25 cellular contexts compared by ENCODE assay signal in the genomic region with DNA sequence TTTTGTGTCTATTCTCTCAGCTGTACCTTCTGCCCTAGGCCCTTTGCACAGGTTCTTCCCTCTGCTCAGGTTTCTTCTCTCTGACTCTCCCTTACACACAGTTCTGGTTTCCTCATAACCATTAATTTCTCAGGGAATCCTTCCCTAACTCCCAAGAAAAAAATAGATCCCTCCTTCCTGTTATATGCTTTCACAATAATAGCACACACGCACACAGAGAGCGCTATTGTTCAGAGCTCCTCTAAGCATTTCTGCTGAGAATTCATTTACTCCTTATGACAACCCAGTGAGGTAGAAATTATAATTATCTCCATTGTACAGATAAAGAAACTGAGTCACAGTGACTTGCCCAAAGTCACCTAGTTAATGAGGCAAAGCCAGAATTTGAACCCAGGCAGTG. TPM values are rescaled to one million over a fixed set of nuclear protein-coding genes. Genes with fewer than 3 reads are reported as not detected.
DNase-seq lines count a peak whose midpoint lies in the region; ATAC-seq and TF ChIP-seq lines count a peak whose summit lies in the region.
"Had no signal": no experiment of that assay in that cellular context is flagged by ENCODE, and none has a peak within 500 bp of the region (broad histone marks: within the 10 kb centered on the region; RNA-seq: fewer than 3 reads in every experiment).

No MANE protein-coding gene starts in this region.

- H3K9me3 ChIP-seq in neural progenitor cell (ENCODE audit: low read depth) (no peaks in the 10 kb centered on the region), prostate gland (no peaks in the 10 kb centered on the region)
- H3K9me3 ChIP-seq: A549; BE2C; BLaER1 treated with 17β-estradiol and CSF1 and Interleukin-3, amounts not matched to agents 10 nM and 100 nM had no signal

- peaks cover 37% of the 10 kb centered on the region for H3K4me1 Mint-ChIP-seq in activated CD8-positive, alpha-beta T cell treated with anti-CD3 and anti-CD28 coated beads, Interleukin-2, amount 10 ng/mL, durations not matched to agents 7 days and 5 days (ENCODE audit: low read depth)
- peaks cover 23% of the 10 kb centered on the region for H3K4me1 Mint-ChIP-seq in activated CD8-positive, alpha-beta T cell treated with anti-CD3 and anti-CD28 coated beads for 36 hours (ENCODE audit: low read depth)
- H3K4me1 Mint-ChIP-seq in activated T-helper 17 cell treated with anti-CD3 and anti-CD28 coated beads, Interleukin-2, amount 50 U/mL, for 72 hours: peaks cover 20% of the 10 kb centered on the region
- peaks cover 23% of the 10 kb centered on the region for H3K4me1 Mint-ChIP-seq in neural progenitor cell

- H3K4me3 Mint-ChIP-seq in activated CD8-positive, alpha-beta T cell treated with anti-CD3 and anti-CD28 coated beads, Interleukin-2, amount 10 ng/mL, durations not matched to agents 7 days and 5 days: no peak overlapping the region
- no peak overlapping the region for H3K4me3 Mint-ChIP-seq in activated CD8-positive, alpha-beta T cell treated with anti-CD3 and anti-CD28 coated beads for 36 hours
- no peak overlapping the region for H3K4me3 Mint-ChIP-seq in activated T-helper 17 cell treated with anti-CD3 and anti-CD28 coated beads, Interleukin-2, amount 50 U/mL, for 72 hours
- no peak overlapping the region for H3K4me3 Mint-ChIP-seq in neural progenitor cell

- H3K9me3 Mint-ChIP-seq in activated CD8-positive, alpha-beta T cell treated with anti-CD3 and anti-CD28 coated beads, Interleukin-2, amount 10 ng/mL, durations not matched to agents 7 days and 5 days (ENCODE audit: insufficient read depth): no peaks in the 10 kb centered on the region
- no peaks in the 10 kb centered on the region for H3K9me3 Mint-ChIP-seq in activated CD8-positive, alpha-beta T cell treated with anti-CD3 and anti-CD28 coated beads for 36 hours
- no peaks in the 10 kb centered on the region for H3K9me3 Mint-ChIP-seq in activated T-helper 17 cell treated with anti-CD3 and anti-CD28 coated beads, Interleukin-2, amount 50 U/mL, for 72 hours
- H3K9me3 Mint-ChIP-seq in neural progenitor cell: no peaks in the 10 kb centered on the region
- H3K9me3 Mint-ChIP-seq: CD14-positive monocyte; CD4-positive, alpha-beta T cell; CD8-positive, alpha-beta memory T cell had no signal

- intact Hi-C loops in activated CD8-positive, alpha-beta T cell treated with anti-CD3 and anti-CD28 coated beads for 36 hours (cut with micrococcal nuclease): no loop called here
- intact Hi-C loops in prostate gland (cut with DNase I): no loop called here

- H3K4me1 ChIP-seq in neural progenitor cell (peaks cover 11% of the 10 kb centered on the region), prostate gland (replicated peaks) (no peaks in the 10 kb centered on the region)

- CTCF ChIA-PET in activated CD8-positive, alpha-beta T cell treated with anti-CD3 and anti-CD28 coated beads, Interleukin-2, amount 10 ng/mL, durations not matched to agents 7 days and 5 days (lab: Charles Lee): interaction anchor here (1.3 kb wide), 1 partner anchor 81 kb away, joined by 3 read pairs; no protein-coding TSS in a partner anchor
- CTCF ChIA-PET in activated CD8-positive, alpha-beta T cell treated with anti-CD3 and anti-CD28 coated beads for 36 hours (lab: Charles Lee): interaction anchor here (1.1 kb wide), 2 partner anchors 94 kb away, joined by 3 to 4 read pairs; no protein-coding TSS in a partner anchor

- no peak overlapping the region for H3K4me2 ChIP-seq in neural progenitor cell
- H3K4me2 ChIP-seq: A549 had no signal

- no peaks in the 10 kb centered on the region for H3K27me3 Mint-ChIP-seq in activated CD8-positive, alpha-beta T cell treated with anti-CD3 and anti-CD28 coated beads, Interleukin-2, amount 10 ng/mL, durations not matched to agents 7 days and 5 days (ENCODE audit: low read depth)
- H3K27me3 Mint-ChIP-seq in activated CD8-positive, alpha-beta T cell treated with anti-CD3 and anti-CD28 coated beads for 36 hours: no peaks in the 10 kb centered on the region
- H3K27me3 Mint-ChIP-seq in activated T-helper 17 cell treated with anti-CD3 and anti-CD28 coated beads, Interleukin-2, amount 50 U/mL, for 72 hours: no peaks in the 10 kb centered on the region
- peaks cover 6% of the 10 kb centered on the region for H3K27me3 Mint-ChIP-seq in neural progenitor cell (ENCODE audit: insufficient read depth, low read depth)
- H3K27me3 Mint-ChIP-seq: CD4-positive, alpha-beta T cell had no signal

- H3K36me3 ChIP-seq in neural progenitor cell: no peaks in the 10 kb centered on the region
- H3K36me3 ChIP-seq in prostate gland: no peaks in the 10 kb centered on the region

- peaks cover 33% of the 10 kb centered on the region for H3K79me2 ChIP-seq in neural progenitor cell (ENCODE audit: low read depth)

- H3K9ac ChIP-seq in neural progenitor cell: no peak overlapping the region
- H3K9ac ChIP-seq: BLaER1 treated with 17β-estradiol and CSF1 and Interleukin-3, amounts not matched to agents 10 nM and 100 nM; GM23248 had no signal

- H3K27ac Mint-ChIP-seq in activated CD8-positive, alpha-beta T cell treated with anti-CD3 and anti-CD28 coated beads, Interleukin-2, amount 10 ng/mL, durations not matched to agents 7 days and 5 days: peak overlapping the region; percentile 44
- H3K27ac Mint-ChIP-seq in activated CD8-positive, alpha-beta T cell treated with anti-CD3 and anti-CD28 coated beads for 36 hours: no peak overlapping the region
- H3K27ac Mint-ChIP-seq in activated T-helper 17 cell treated with anti-CD3 and anti-CD28 coated beads, Interleukin-2, amount 50 U/mL, for 72 hours: peak overlapping the region; percentile 56
- peak overlapping the region; percentile 5 for H3K27ac Mint-ChIP-seq in neural progenitor cell
- H3K27ac Mint-ChIP-seq: CD4-positive, alpha-beta T cell had no signal

- peaks cover 16% of the 10 kb centered on the region for H3K36me3 Mint-ChIP-seq in activated CD8-positive, alpha-beta T cell treated with anti-CD3 and anti-CD28 coated beads, Interleukin-2, amount 10 ng/mL, durations not matched to agents 7 days and 5 days (ENCODE audit: low read depth)
- peaks cover 23% of the 10 kb centered on the region for H3K36me3 Mint-ChIP-seq in activated CD8-positive, alpha-beta T cell treated with anti-CD3 and anti-CD28 coated beads for 36 hours (ENCODE audit: low read depth)
- peaks cover 22% of the 10 kb centered on the region for H3K36me3 Mint-ChIP-seq in activated T-helper 17 cell treated with anti-CD3 and anti-CD28 coated beads, Interleukin-2, amount 50 U/mL, for 72 hours (ENCODE audit: low read depth)
- peaks cover 6% of the 10 kb centered on the region for H3K36me3 Mint-ChIP-seq in neural progenitor cell

- no peak for TF ChIP-seq POLR2A in prostate gland (IDR thresholded peaks at IDR 0.05)

- no peak for ATAC-seq in activated CD8-positive, alpha-beta T cell treated with anti-CD3 and anti-CD28 coated beads, Interleukin-2, amount 10 ng/mL, durations not matched to agents 7 days and 5 days
- ATAC-seq in activated CD8-positive, alpha-beta T cell treated with anti-CD3 and anti-CD28 coated beads for 36 hours: no peak
- ATAC-seq in activated T-helper 17 cell treated with anti-CD3 and anti-CD28 coated beads, Interleukin-2, amount 50 U/mL, for 72 hours (replicated peaks): no peak
- no peak for ATAC-seq in GM21717 (IDR thresholded peaks at IDR 0.05; ENCODE audit: unreplicated experiment)
- ATAC-seq: A549 had no signal

- POLR2A ChIA-PET in activated CD8-positive, alpha-beta T cell treated with anti-CD3 and anti-CD28 coated beads, Interleukin-2, amount 10 ng/mL, durations not matched to agents 7 days and 5 days (lab: Charles Lee): interaction anchor here (1.2 kb wide), 1 partner anchor 57 kb away, joined by 3 read pairs; a partner anchor contains a TSS
- POLR2A ChIA-PET in activated CD8-positive, alpha-beta T cell treated with anti-CD3 and anti-CD28 coated beads for 36 hours (lab: Charles Lee): interaction anchor here (1.2 kb wide), 1 partner anchor 82 kb away, joined by 3 read pairs; no protein-coding TSS in a partner anchor

- WGBS in prostate gland: 93% methylated on average over 2 of the region's 2 CpGs

- H3K27ac ChIP-seq in neural progenitor cell (no peak overlapping the region), prostate gland (no peak overlapping the region)
- H3K27ac ChIP-seq: 22Rv1; A549; BLaER1 treated with 17β-estradiol and CSF1 and Interleukin-3, amounts not matched to agents 10 nM and 100 nM; GM23248 had no signal

- no peaks in the 10 kb centered on the region for H3F3A ChIP-seq in neural progenitor cell (ENCODE audit: low read depth)

- H4K20me1 ChIP-seq in neural progenitor cell (ENCODE audit: low read depth): peaks cover 25% of the 10 kb centered on the region

- DNase-seq in activated CD8-positive, alpha-beta T cell treated with anti-CD3 and anti-CD28 coated beads, Interleukin-2, amount 10 ng/mL, durations not matched to agents 7 days and 5 days: no peak
- no peak for DNase-seq in activated CD8-positive, alpha-beta T cell treated with anti-CD3 and anti-CD28 coated beads for 36 hours
- DNase-seq in foreskin melanocyte: peak; percentile 69
- DNase-seq in neural progenitor cell (ENCODE audit: low spot score): no peak
- no peak for DNase-seq in GF-D8 (lab: John Stamatoyannopoulos, UW)
- DNase-seq in prostate gland (ENCODE audit: low spot score): no peak
- DNase-seq: ACHN; AML-193; BE2C; Calu3; CD4-positive, alpha-beta T cell; CD8-positive, alpha-beta memory T cell; COR-L47; DMS53; DMS79 treated with DMSO at 0.1 percent for 48 hours; GM23248; H7; HCEC 1CT had no signal

- no peak overlapping the region for H3K4me3 ChIP-seq in neural progenitor cell
- no peak overlapping the region for H3K4me3 ChIP-seq in prostate gland
- H3K4me3 ChIP-seq: A549; BLaER1 treated with 17β-estradiol and CSF1 and Interleukin-3, amounts not matched to agents 10 nM and 100 nM; GM23248 had no signal

- H3K27me3 ChIP-seq in neural progenitor cell: peaks cover 4% of the 10 kb centered on the region
- no peaks in the 10 kb centered on the region for H3K27me3 ChIP-seq in prostate gland (replicated peaks; ENCODE audit: insufficient read depth)
- H3K27me3 ChIP-seq: BE2C; BLaER1 treated with 17β-estradiol and CSF1 and Interleukin-3, amounts not matched to agents 10 nM and 100 nM had no signal

- H2AFZ ChIP-seq in neural progenitor cell (replicated peaks): no peak overlapping the region
- H2AFZ ChIP-seq: GM23248 had no signal

- TF ChIP-seq CTCF in activated CD8-positive, alpha-beta T cell treated with anti-CD3 and anti-CD28 coated beads for 36 hours (IDR thresholded peaks at IDR 0.05): no peak
- no peak for TF ChIP-seq CTCF in neural progenitor cell (IDR thresholded peaks at IDR 0.05)
- no peak for TF ChIP-seq CTCF in prostate gland (IDR thresholded peaks at IDR 0.05)

RNA-seq across cellular contexts. Expression of a gene that starts 1.7 kb away (rescaled TPM):
- 10 to 100 TPM; 79.0 to 81.3 TPM for total RNA-seq in activated CD8-positive, alpha-beta T cell treated with anti-CD3 and anti-CD28 coated beads, Interleukin-2, amount 10 ng/mL, durations not matched to agents 7 days and 5 days
- total RNA-seq in activated CD8-positive, alpha-beta T cell treated with anti-CD3 and anti-CD28 coated beads for 36 hours: 100 to 1,000 TPM; 114 to 117 TPM
- 100 to 1,000 TPM in 1 of 2 donors, 10 to 100 TPM in 1; 55.3 to 117 TPM for total RNA-seq in activated T-helper 17 cell treated with anti-CD3 and anti-CD28 coated beads, Interleukin-2, amount 50 U/mL, for 72 hours
- 37.9 and 79.8 TPM in 2 replicates for total RNA-seq in neural progenitor cell (ENCODE audit: low replicate concordance)
- total RNA-seq in prostate gland: 10 to 100 TPM; 28.9 to 58.3 TPM

RNA-seq across cellular contexts. Expression of a gene that starts 53.1 kb away (rescaled TPM):
- not detected for total RNA-seq in activated CD8-positive, alpha-beta T cell treated with anti-CD3 and anti-CD28 coated beads, Interleukin-2, amount 10 ng/mL, durations not matched to agents 7 days and 5 days
- total RNA-seq in activated CD8-positive, alpha-beta T cell treated with anti-CD3 and anti-CD28 coated beads for 36 hours: not detected
- not detected for total RNA-seq in activated T-helper 17 cell treated with anti-CD3 and anti-CD28 coated beads, Interleukin-2, amount 50 U/mL, for 72 hours
- total RNA-seq in neural progenitor cell (ENCODE audit: low replicate concordance): 4.2 and 13.1 TPM in 2 replicates
- 1 to 10 TPM; 1.5 to 1.6 TPM for total RNA-seq in prostate gland
- total RNA-seq: CD8-positive, alpha-beta memory T cell had no signal

RNA-seq across cellular contexts. Expression of a gene that starts 56.9 kb away (rescaled TPM):
- 100 to 1,000 TPM; 395 to 407 TPM for total RNA-seq in activated CD8-positive, alpha-beta T cell treated with anti-CD3 and anti-CD28 coated beads, Interleukin-2, amount 10 ng/mL, durations not matched to agents 7 days and 5 days
- 100 to 1,000 TPM; 277 to 282 TPM for total RNA-seq in activated CD8-positive, alpha-beta T cell treated with anti-CD3 and anti-CD28 coated beads for 36 hours
- 100 to 1,000 TPM; 265 to 629 TPM for total RNA-seq in activated T-helper 17 cell treated with anti-CD3 and anti-CD28 coated beads, Interleukin-2, amount 50 U/mL, for 72 hours
- 9.8 and 25.6 TPM in 2 replicates for total RNA-seq in neural progenitor cell (ENCODE audit: low replicate concordance)
- 100 to 1,000 TPM; 425 to 612 TPM for total RNA-seq in prostate gland
- total RNA-seq: Daoy, GM23248 had no signal

Comparison
In these comparisons a context has a peak if more than half of its experiments do, and no peak if none do; other contexts are left out.
1. RNA of a gene that starts 56.9 kb away (total RNA-seq): 265 to 629 TPM in activated T-helper 17 cell treated with anti-CD3 and anti-CD28 coated beads, Interleukin-2, amount 50 U/mL, for 72 hours, 425 to 612 TPM in prostate gland, 395 to 407 TPM in activated CD8-positive, alpha-beta T cell treated with anti-CD3 and anti-CD28 coated beads, Interleukin-2, amount 10 ng/mL, durations not matched to agents 7 days and 5 days and 277 to 282 TPM in activated CD8-positive, alpha-beta T cell treated with anti-CD3 and anti-CD28 coated beads for 36 hours; 9.8 to 25.6 TPM in neural progenitor cell; every median in the first group is over 10 times any median in the second.